ENCODE assay signal across 8 cellular contexts in the genomic region with DNA sequence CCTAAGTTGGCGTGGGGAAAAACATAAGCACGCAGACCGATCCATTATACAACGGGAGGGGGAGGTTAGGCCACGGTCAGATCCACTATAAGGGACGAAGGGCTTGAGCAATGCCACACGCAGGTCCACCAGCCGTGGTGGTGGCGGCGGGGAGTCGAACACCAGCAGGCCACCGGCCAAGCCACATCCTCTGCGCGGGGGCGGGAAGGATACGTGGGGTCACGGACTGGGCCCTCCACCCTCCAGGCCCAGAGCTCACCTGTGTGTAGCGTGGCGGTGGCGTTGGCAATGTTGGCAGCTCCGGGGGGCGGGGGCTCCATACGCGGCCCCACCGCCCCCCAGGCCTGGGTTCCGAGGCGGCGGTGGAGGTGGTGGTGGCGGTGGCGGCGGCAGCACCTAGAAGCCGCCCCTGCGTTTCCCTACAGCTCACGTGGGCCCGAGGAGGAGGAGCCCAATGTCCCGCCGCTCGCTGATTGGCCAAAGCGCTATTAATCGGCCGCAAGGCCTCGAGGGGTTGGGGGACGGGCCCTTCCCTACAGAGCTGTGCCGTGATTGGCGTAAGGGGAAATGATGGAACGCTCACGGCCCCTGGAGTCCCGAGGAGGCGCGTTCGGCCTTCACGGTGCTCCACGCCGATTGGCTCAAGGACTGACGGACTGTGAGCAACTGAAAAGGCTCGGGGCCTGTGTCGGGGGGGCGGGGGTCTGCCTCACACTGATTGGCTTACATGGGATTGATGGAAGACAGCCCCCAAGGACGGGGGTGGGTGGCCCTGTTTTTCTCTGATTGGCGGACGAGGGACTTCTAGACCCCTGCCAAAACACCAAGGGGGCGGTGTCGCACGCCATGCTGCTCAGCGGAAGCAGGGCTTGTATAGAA. TPM values are rescaled to one million over a fixed set of nuclear protein-coding genes. Genes with fewer than 3 reads are reported as not detected.
DNase-seq lines count a peak whose midpoint lies in the region; ATAC-seq and TF ChIP-seq lines count a peak whose summit lies in the region.

A gene with protein sequence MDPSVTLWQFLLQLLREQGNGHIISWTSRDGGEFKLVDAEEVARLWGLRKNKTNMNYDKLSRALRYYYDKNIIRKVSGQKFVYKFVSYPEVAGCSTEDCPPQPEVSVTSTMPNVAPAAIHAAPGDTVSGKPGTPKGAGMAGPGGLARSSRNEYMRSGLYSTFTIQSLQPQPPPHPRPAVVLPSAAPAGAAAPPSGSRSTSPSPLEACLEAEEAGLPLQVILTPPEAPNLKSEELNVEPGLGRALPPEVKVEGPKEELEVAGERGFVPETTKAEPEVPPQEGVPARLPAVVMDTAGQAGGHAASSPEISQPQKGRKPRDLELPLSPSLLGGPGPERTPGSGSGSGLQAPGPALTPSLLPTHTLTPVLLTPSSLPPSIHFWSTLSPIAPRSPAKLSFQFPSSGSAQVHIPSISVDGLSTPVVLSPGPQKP (minus strand): TSS at position 400 of the 879 bp plus-strand sequence. CDS start 9,122 bp downstream, outside the sequence.

- no peaks in the 10 kb centered on the region for H3K27me3 ChIP-seq in gastroesophageal sphincter

- H3K4me1 ChIP-seq in gastroesophageal sphincter: peaks cover 0 to 26% (median 2%) of the 10 kb centered on the region in 3 donors

- TF ChIP-seq EP300 in gastroesophageal sphincter (IDR thresholded peaks at IDR 0.05): no peak

- TF ChIP-seq POLR2A in gastroesophageal sphincter (IDR thresholded peaks at IDR 0.05): peak; percentile 52 to 61

- peak within 1 kb of the TSS; percentile 63 for H3K4me3 ChIP-seq in HFF-Myc (replicated peaks; ENCODE audit: low read depth, low read length)
- peak within 1 kb of the TSS; percentile 74 to 96 for H3K4me3 ChIP-seq in gastroesophageal sphincter

- H3K27ac ChIP-seq in gastroesophageal sphincter: peak within 1 kb of the TSS; percentile 89 to 95 (median 91)

- no peak for TF ChIP-seq CTCF in HFF-Myc (IDR thresholded peaks at IDR 0.05; ENCODE audit: low read depth, low read length, missing control alignments)
- TF ChIP-seq CTCF in gastroesophageal sphincter (IDR thresholded peaks at IDR 0.05): no peak

- peak; percentile 97 for ATAC-seq in gastroesophageal sphincter

- peaks cover 0 to 27% of the 10 kb centered on the region in 2 donors for H3K36me3 ChIP-seq in gastroesophageal sphincter

- 0 to 18% methylated on average over 2 to 15 of the region's 65 CpGs for WGBS in gastroesophageal sphincter (ENCODE audit: low coverage in 1 of 2), 2 donors

- DNase-seq in GM03348 (ENCODE audit: low spot score) (peak; percentile 94), HFF-Myc (ENCODE audit: extremely low read depth, low read depth) (peak; percentile 89), NAMALWA (ENCODE audit: low spot score) (peak; percentile 97), SK-N-DZ (ENCODE audit: low spot score) (peak; percentile 98), non-pigmented ciliary epithelial cell (ENCODE audit: low read depth) (peak; percentile 90), superior temporal gyrus (ENCODE audit: extremely low spot score) (peak; percentile 95)
- peak; percentile 88 for DNase-seq in activated naive CD4-positive, alpha-beta T cell treated with anti-CD3 and anti-CD28 coated beads, Interleukin-2, amount 50 U/mL, for 16 hours

- no peaks in the 10 kb centered on the region for H3K9me3 ChIP-seq in gastroesophageal sphincter

RNA-seq across cellular contexts. Expression of the gene that starts here (rescaled TPM):
- polyA plus RNA-seq in SK-N-DZ (2014; cell fraction: cytosol; rRNA removed): 28.0 and 36.6 TPM in 2 replicates
- polyA plus RNA-seq in SK-N-DZ (2014; cell fraction: nucleus; rRNA removed): 11.6 and 15.2 TPM in 2 replicates
- 10 to 100 TPM; 20.0 to 26.8 (median 26.2) TPM for total RNA-seq in gastroesophageal sphincter

Comparison
In these comparisons a context has a peak if more than half of its experiments do, and no peak if none do; other contexts are left out.
1. Peak in every context shown above with its lines: DNase-seq, ATAC-seq, H3K4me3 ChIP-seq and H3K27ac ChIP-seq.